Comparison of ENCODE assay signal across 13 cellular contexts in genomic region chr4:171157462-171158082, GRCh38.
DNase-seq lines count a peak whose midpoint lies in the region; ATAC-seq and TF ChIP-seq lines count a peak whose summit lies in the region.
"Had no signal": no experiment of that assay in that cellular context is flagged by ENCODE, and none has a peak within 500 bp of the region (broad histone marks: within the 10 kb centered on the region; RNA-seq: fewer than 3 reads in every experiment).

No MANE protein-coding gene starts in this region.

- no peaks in the 10 kb centered on the region for H3K4me1 ChIP-seq in hepatocyte (ENCODE audit: insufficient read depth)
- no peaks in the 10 kb centered on the region for H3K4me1 ChIP-seq in mesendoderm (ENCODE audit: control insufficient read depth, low read depth, low read length)
- H3K4me1 ChIP-seq: A549 had no signal

- H3K36me3 ChIP-seq in hepatocyte (replicated peaks; ENCODE audit: insufficient read depth, low read depth) (no peaks in the 10 kb centered on the region), mesendoderm (ENCODE audit: control insufficient read depth, insufficient read depth, low read length) (no peaks in the 10 kb centered on the region)

- H3K4ac ChIP-seq in mesendoderm (ENCODE audit: low read depth, low read length) = no peak overlapping the region

- no peak overlapping the region for H2BK15ac ChIP-seq in mesendoderm (replicated peaks; ENCODE audit: low read depth)

- H3K27me3 ChIP-seq in hepatocyte (no peaks in the 10 kb centered on the region), mesendoderm (ENCODE audit: insufficient read depth, low read length, poor library complexity) (no peaks in the 10 kb centered on the region)

- no peak overlapping the region for H3K18ac ChIP-seq in mesendoderm (ENCODE audit: low read length)

- H4K5ac ChIP-seq in mesendoderm (ENCODE audit: low read length) = no peak overlapping the region

- no peak overlapping the region for H2BK120ac ChIP-seq in mesendoderm (ENCODE audit: low read depth, low read length)

- no peak overlapping the region for H3K23ac ChIP-seq in mesendoderm (ENCODE audit: low read length)

- no peak overlapping the region for H4K8ac ChIP-seq in mesendoderm (ENCODE audit: low read depth, low read length)

- no peak for TF ChIP-seq CTCF in hepatocyte (IDR thresholded peaks at IDR 0.05; ENCODE audit: poor library complexity)

- H3K4me2 ChIP-seq in hepatocyte (peak overlapping the region; percentile 60), mesendoderm (ENCODE audit: low read length) (no peak overlapping the region)
- H3K4me2 ChIP-seq: A549 had no signal

- no peak for ATAC-seq in HG03175 (IDR thresholded peaks at IDR 0.05; ENCODE audit: unreplicated experiment)
- ATAC-seq: A549, HCT116, K562 had no signal

- no peaks in the 10 kb centered on the region for H3K79me1 ChIP-seq in mesendoderm (ENCODE audit: low read length)

- H3K9me2 ChIP-seq in hepatocyte (replicated peaks; ENCODE audit: insufficient read depth) = no peaks in the 10 kb centered on the region

- WGBS in hepatocyte (ENCODE audit: low lambda C conversion rate, missing lambda C conversion rate) = 49% methylated on average over 7 of the region's 7 CpGs
- no CpG with 5 or more reads among the region's 7 CpGs for WGBS in mesendoderm (ENCODE audit: extremely low coverage, insufficient coverage, low lambda C conversion rate)

- peak; percentile 14 for DNase-seq in OCI-M1 (lab: John Stamatoyannopoulos, UW)
- peak; percentile 6 for DNase-seq in hepatocyte (ENCODE audit: low spot score)
- DNase-seq in mesendoderm = peak; percentile 87
- DNase-seq in AG08396 (ENCODE audit: low spot score) = no peak
- DNase-seq in G401 (ENCODE audit: low spot score) = no peak
- no peak for DNase-seq in middle frontal gyrus (ENCODE audit: extremely low spot score, low spot score)
- DNase-seq: Calu3; CD8-positive, alpha-beta memory T cell; DMS 273 treated with DMSO at 0.1 percent for 48 hours had no signal

- H3K9me3 ChIP-seq in hepatocyte (ENCODE audit: low read depth) = no peaks in the 10 kb centered on the region
- H3K9me3 ChIP-seq: A549 had no signal

- no peak overlapping the region for H3K4me3 ChIP-seq in hepatocyte
- H3K4me3 ChIP-seq in mesendoderm (ENCODE audit: low read length) = no peak overlapping the region
- H3K4me3 ChIP-seq: A549, K562 had no signal

- no peak overlapping the region for H3K9ac ChIP-seq in mesendoderm (ENCODE audit: low read length)

- H3K56ac ChIP-seq in mesendoderm (ENCODE audit: low read length) = no peak overlapping the region

- H3K27ac ChIP-seq in hepatocyte = no peak overlapping the region
- H3K27ac ChIP-seq in mesendoderm (ENCODE audit: low read depth, low read length) = no peak overlapping the region
- H3K27ac ChIP-seq: A549 had no signal

- H3K79me2 ChIP-seq in hepatocyte (no peaks in the 10 kb centered on the region), mesendoderm (ENCODE audit: control insufficient read depth, insufficient read depth, low read length) (no peaks in the 10 kb centered on the region)

- H2AFZ ChIP-seq in hepatocyte = no peak overlapping the region

- H2BK5ac ChIP-seq in mesendoderm (ENCODE audit: low read length) = no peak overlapping the region

- H4K20me1 ChIP-seq in hepatocyte (ENCODE audit: insufficient read depth, poor library complexity, severe bottlenecking) = no peaks in the 10 kb centered on the region

- H2AK5ac ChIP-seq in mesendoderm (ENCODE audit: low read length) = no peak overlapping the region

- in situ Hi-C loops in G401 (cut with HindIII; ENCODE audit: low sequenced_read_pairs) = no loop called here

Comparison
In these comparisons a context has a peak if more than half of its experiments do, and no peak if none do; other contexts are left out.
1. DNase-seq: peak in OCI-M1 (single experiment), hepatocyte (single experiment) and mesendoderm (single experiment); none in AG08396 (single experiment), G401 (single experiment) and middle frontal gyrus (single experiment).